8 cellular contexts compared by ENCODE assay signal in the genomic region with DNA sequence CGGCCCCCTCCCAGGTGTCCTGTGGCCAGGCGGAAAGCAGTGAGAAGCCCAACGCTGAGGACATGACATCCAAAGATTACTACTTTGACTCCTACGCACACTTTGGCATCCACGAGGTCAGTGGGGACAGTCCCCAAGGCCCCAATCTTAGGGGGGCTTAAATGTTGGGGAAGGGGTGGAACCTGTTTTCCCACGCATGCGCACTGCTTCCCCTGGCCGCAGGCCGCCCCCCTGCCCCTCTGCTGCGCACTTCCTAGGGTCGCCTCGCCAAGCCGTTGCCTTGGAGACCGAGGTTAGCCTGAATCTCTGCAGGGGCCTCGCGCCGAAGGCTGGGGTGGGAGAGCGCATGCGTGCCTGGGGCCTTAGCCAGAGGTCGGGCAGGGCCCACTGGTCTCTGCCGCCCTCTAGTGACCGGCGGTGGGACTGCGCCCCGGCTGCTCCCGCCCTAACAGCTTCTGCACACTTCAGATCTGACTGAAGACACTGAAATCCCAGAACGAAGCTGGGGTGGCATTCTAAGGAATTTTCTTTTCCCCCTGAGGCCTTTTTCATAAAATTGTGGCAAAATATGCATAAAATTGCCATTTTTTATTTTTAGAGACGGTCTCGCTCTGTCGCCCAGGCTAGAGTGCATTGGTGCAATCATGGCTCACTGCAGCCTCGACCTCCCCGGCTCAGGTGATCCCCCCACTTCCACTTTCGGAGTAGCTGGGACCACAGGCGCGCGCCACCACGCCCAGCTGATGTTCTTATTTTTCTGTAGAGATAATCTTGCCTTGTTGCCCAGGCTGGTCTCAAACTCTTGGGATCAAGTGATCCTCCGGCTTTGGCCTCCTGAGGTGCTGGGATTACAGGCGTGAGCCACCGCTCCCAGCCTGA. TPM values are rescaled to one million over a fixed set of nuclear protein-coding genes. Genes with fewer than 3 reads are reported as not detected.
DNase-seq lines count a peak whose midpoint lies in the region; ATAC-seq, FAIRE-seq and TF ChIP-seq lines count a peak whose summit lies in the region.

No MANE protein-coding gene starts in this region.

- peak; percentile 68 for TF ChIP-seq RAD21 in SK-N-SH (IDR thresholded peaks at IDR 0.05; ENCODE audit: low read length)

- H2AFZ ChIP-seq in SK-N-SH (ENCODE audit: low read depth) (no peak overlapping the region), trophoblast cell (ENCODE audit: insufficient read depth, low read length, poor library complexity) (no peak overlapping the region)

- peaks cover 8% of the 10 kb centered on the region for H3K27me3 Mint-ChIP-seq in glutamatergic neuron (ENCODE audit: unreplicated experiment)

- no peak overlapping the region for H2AK5ac ChIP-seq in trophoblast cell (ENCODE audit: low read length)

- peaks cover 59% of the 10 kb centered on the region for H4K20me1 ChIP-seq in SK-N-SH (ENCODE audit: insufficient read depth)

- POLR2A ChIA-PET in SK-N-SH (lab: Yijun Ruan, JAX): no interaction called here

- peak overlapping the region; percentile 63 for H3K4me3 Mint-ChIP-seq in glutamatergic neuron (ENCODE audit: unreplicated experiment)

- no peak overlapping the region for H4K12ac ChIP-seq in trophoblast cell (ENCODE audit: low read depth, low read length)

- H3K79me1 ChIP-seq in trophoblast cell (ENCODE audit: low read length): peaks cover 18% of the 10 kb centered on the region

- peaks cover 12% of the 10 kb centered on the region for H3K4me1 Mint-ChIP-seq in glutamatergic neuron (ENCODE audit: low read depth, unreplicated experiment)

- H3K18ac ChIP-seq in trophoblast cell (ENCODE audit: low read length): peak overlapping the region; percentile 11

- intact Hi-C loops in thyroid gland (cut with DNase I): no loop called here

- peak overlapping the region; percentile 74 for H3K4me2 ChIP-seq in SK-N-SH
- peak overlapping the region; percentile 22 for H3K4me2 ChIP-seq in trophoblast cell (ENCODE audit: low read length)

- peak overlapping the region; percentile 33 for H4K8ac ChIP-seq in trophoblast cell (ENCODE audit: low read depth, low read length)

- H3K9me3 Mint-ChIP-seq in activated naive CD4-positive, alpha-beta T cell treated with anti-CD3 and anti-CD28 coated beads, Interleukin-2, amount 50 U/mL, for 72 hours: no peaks in the 10 kb centered on the region
- H3K9me3 Mint-ChIP-seq in glutamatergic neuron (ENCODE audit: unreplicated experiment): peaks cover 6% of the 10 kb centered on the region

- peaks cover 61% of the 10 kb centered on the region for H3K79me2 ChIP-seq in SK-N-SH (ENCODE audit: insufficient read depth)
- H3K79me2 ChIP-seq in trophoblast cell (ENCODE audit: control insufficient read depth, insufficient read depth, low read length, poor library complexity): peaks cover 28% of the 10 kb centered on the region

- 61% methylated on average over 20 of the region's 40 CpGs for WGBS in SK-N-SH (ENCODE audit: low lambda C conversion rate)
- WGBS in trophoblast cell (ENCODE audit: extremely low coverage, insufficient coverage, insufficient read length): no CpG with 5 or more reads among the region's 40 CpGs
- 47 to 49% methylated on average over 26 to 28 of the region's 40 CpGs for WGBS in thyroid gland, 2 donors

- H3K23ac ChIP-seq in trophoblast cell (ENCODE audit: low read length): no peak overlapping the region

- H3K4ac ChIP-seq in trophoblast cell (ENCODE audit: low read depth, low read length): peak overlapping the region; percentile 93

- H3K36me3 ChIP-seq in SK-N-SH (replicated peaks in 1 of 2; ENCODE audit: control insufficient read depth in 1 of 2, insufficient read depth in 2 of 2, low read length in 1 of 2) (peaks cover 33 to 35% of the 10 kb centered on the region in 2 experiments), trophoblast cell (ENCODE audit: control insufficient read depth in 1 of 2, insufficient read depth in 2 of 2, low read length in 2 of 2) (peaks cover 42 to 44% of the 10 kb centered on the region in 2 experiments), thyroid gland (peaks cover 34 to 40% of the 10 kb centered on the region in 2 donors)

- H3K4me1 ChIP-seq in SK-N-SH (ENCODE audit: control insufficient read depth in 1 of 2, insufficient read depth in 2 of 2, low read depth in 1 of 2, low read length in 1 of 2) (peaks cover 20 to 25% of the 10 kb centered on the region in 2 experiments; a peak in 3 of 4 replicates), trophoblast cell (ENCODE audit: control insufficient read depth in 1 of 2, insufficient read depth in 2 of 2, low read length in 2 of 2) (peaks cover 13% of the 10 kb centered on the region in 2 experiments), thyroid gland (peaks cover 9 to 28% of the 10 kb centered on the region in 2 donors)

- no peak overlapping the region for H2BK120ac ChIP-seq in trophoblast cell (ENCODE audit: insufficient read depth, low read length, poor library complexity)

- H3K9me3 ChIP-seq in SK-N-SH (no peaks in the 10 kb centered on the region), trophoblast cell (ENCODE audit: insufficient read depth, low read depth, low read length) (peaks cover 2% of the 10 kb centered on the region), thyroid gland (no peaks in the 10 kb centered on the region)

- no peak for TF ChIP-seq EP300 in SK-N-SH (IDR thresholded peaks at IDR 0.05; ENCODE audit: borderline replicate concordance in 1 of 2, low read depth in 1 of 2, low read length in 1 of 2)

- no peaks in the 10 kb centered on the region for H3K9me2 ChIP-seq in SK-N-SH

- H3K36me3 Mint-ChIP-seq in activated naive CD4-positive, alpha-beta T cell treated with anti-CD3 and anti-CD28 coated beads, Interleukin-2, amount 50 U/mL, for 72 hours: peaks cover 19 to 24% of the 10 kb centered on the region in 2 donors
- no peaks in the 10 kb centered on the region for H3K36me3 Mint-ChIP-seq in glutamatergic neuron (ENCODE audit: unreplicated experiment)

- no peak overlapping the region for H3K14ac ChIP-seq in trophoblast cell (ENCODE audit: low read length)

- H3K27me3 ChIP-seq in SK-N-SH (ENCODE audit: insufficient read depth): no peaks in the 10 kb centered on the region
- no peaks in the 10 kb centered on the region for H3K27me3 ChIP-seq in trophoblast cell (ENCODE audit: insufficient read depth, low read length)
- no peaks in the 10 kb centered on the region for H3K27me3 ChIP-seq in thyroid gland

- peak overlapping the region; percentile 36 to 42; a peak in 2 of 4 replicates for H3K27ac ChIP-seq in SK-N-SH (ENCODE audit: low read depth in 2 of 2, low read length in 1 of 2)
- no peak overlapping the region for H3K27ac ChIP-seq in trophoblast cell (ENCODE audit: low read depth, low read length)
- H3K27ac ChIP-seq in thyroid gland: peak overlapping the region in 2 of 3 donors; percentile 31 to 46

- peak in 1 of 2 donors; percentile 5 for ATAC-seq in activated naive CD4-positive, alpha-beta T cell treated with anti-CD3 and anti-CD28 coated beads, Interleukin-2, amount 50 U/mL, for 72 hours
- ATAC-seq in HG03520 (IDR thresholded peaks at IDR 0.05; ENCODE audit: unreplicated experiment): no peak

- TF ChIP-seq POLR2A in NB4 (IDR thresholded peaks at IDR 0.05; ENCODE audit: extremely low read depth, insufficient read length) (no peak), thyroid gland (IDR thresholded peaks at IDR 0.05) (no peak)

- H3K4me3 ChIP-seq in NB4 (ENCODE audit: low read depth, low read length) (no peak overlapping the region), SK-N-SH (ENCODE audit: low read depth in 2 of 2, low read length in 1 of 2) (peak overlapping the region in 1 of 2 experiments; percentile 45; a peak in 1 of 4 replicates), trophoblast cell (ENCODE audit: low read depth, low read length) (no peak overlapping the region), thyroid gland (replicated peaks in 1 of 3) (no peak overlapping the region)

- TF ChIP-seq CTCF in NB4 (IDR thresholded peaks at IDR 0.05; ENCODE audit: low read depth, low read length): peak; percentile 95
- TF ChIP-seq CTCF in SK-N-SH (IDR thresholded peaks at IDR 0.05): peak; percentile 97
- TF ChIP-seq CTCF in glutamatergic neuron (IDR thresholded peaks at IDR 0.05; ENCODE audit: partially characterized antibody, unreplicated experiment): peak; percentile 99
- TF ChIP-seq CTCF in thyroid gland (IDR thresholded peaks at IDR 0.05): peak; percentile 92 to 100 (median 99)

- no peak overlapping the region for H4K91ac ChIP-seq in trophoblast cell (ENCODE audit: low read depth, low read length)

- FAIRE-seq in G401.6 (lab: Jason Lieb, UNC): peak; percentile 57

- CTCF ChIA-PET in SK-N-SH (lab: Yijun Ruan, JAX): interaction anchor here (0.6 to 2.6 kb wide), 24 partner anchors 8 to 201 kb away, joined by 3 to 35 read pairs (median 3); partner anchors contain the start of genes ADM5, CPT1C, FUZ and PRR12

- peak overlapping the region; percentile 36 to 54 for H3K27ac Mint-ChIP-seq in activated naive CD4-positive, alpha-beta T cell treated with anti-CD3 and anti-CD28 coated beads, Interleukin-2, amount 50 U/mL, for 72 hours
- H3K27ac Mint-ChIP-seq in glutamatergic neuron (ENCODE audit: unreplicated experiment): peak overlapping the region; percentile 76

- DNase-seq in NB4 (ENCODE audit: low read depth) (peak; percentile 86), SK-N-SH (peak; percentile 96), glutamatergic neuron (peak; percentile 100), trophoblast cell (peak; percentile 91 to 94), thyroid gland (peak; percentile 87 to 88)
- DNase-seq in activated naive CD4-positive, alpha-beta T cell treated with anti-CD3 and anti-CD28 coated beads, Interleukin-2, amount 50 U/mL, for 72 hours (ENCODE audit: low spot score in 2 of 2): peak; percentile 88 to 99

- no peak overlapping the region for H2BK5ac ChIP-seq in trophoblast cell (ENCODE audit: low read depth, low read length, poor library complexity)

- H3K9ac ChIP-seq in SK-N-SH (no peak overlapping the region), trophoblast cell (ENCODE audit: low read length) (no peak overlapping the region)

- peaks cover 10% of the 10 kb centered on the region for H3F3A ChIP-seq in SK-N-SH (replicated peaks; ENCODE audit: insufficient read depth)

- no peak overlapping the region for H2BK12ac ChIP-seq in trophoblast cell (ENCODE audit: low read length)

RNA-seq across cellular contexts. Expression of gene PRMT1, which starts 3.6 kb away (rescaled TPM):
- polyA plus RNA-seq in SK-N-SH (2012; rRNA removed): 774 and 789 TPM in 2 replicates
- polyA plus RNA-seq in SK-N-SH (2012; cell fraction: cytosol; rRNA removed): 388 and 605 TPM in 2 replicates
- 501 and 596 TPM in 2 replicates for polyA plus RNA-seq in SK-N-SH (2012; cell fraction: nucleus; rRNA removed)
- total RNA-seq in activated naive CD4-positive, alpha-beta T cell treated with anti-CD3 and anti-CD28 coated beads, Interleukin-2, amount 50 U/mL, for 72 hours: 100 to 1,000 TPM; 248 to 309 TPM
- total RNA-seq in glutamatergic neuron (ENCODE audit: unreplicated experiment) (177 TPM), thyroid gland (100 to 1,000 TPM; 117 to 156 (median 139) TPM)
- 149 and 153 TPM in 2 replicates for polyA plus RNA-seq in trophoblast cell (2013)

RNA-seq across cellular contexts. Expression of gene ADM5, which starts 8.7 kb away (rescaled TPM):
- 1.3 TPM in 2 replicates for polyA plus RNA-seq in SK-N-SH (2012; rRNA removed)
- 0.20 and 0.23 TPM in 2 replicates for polyA plus RNA-seq in SK-N-SH (2012; cell fraction: cytosol; rRNA removed)
- polyA plus RNA-seq in SK-N-SH (2012; cell fraction: nucleus; rRNA removed): 8.2 and 9.3 TPM in 2 replicates
- total RNA-seq in activated naive CD4-positive, alpha-beta T cell treated with anti-CD3 and anti-CD28 coated beads, Interleukin-2, amount 50 U/mL, for 72 hours: 1 to 10 TPM; 5.6 to 6.2 TPM
- total RNA-seq in glutamatergic neuron (ENCODE audit: unreplicated experiment) (3.2 TPM), thyroid gland (1 to 10 TPM in 1 of 4 donors, under 1 TPM in 2, not detected in 1; 0.38 to 2.7 (median 0.45) TPM)
- polyA plus RNA-seq in trophoblast cell (2013): 0.67 and 0.86 TPM in 2 replicates

RNA-seq across cellular contexts. Expression of gene CPT1C, which starts 10.2 kb away (rescaled TPM):
- 118 and 139 TPM in 2 replicates for polyA plus RNA-seq in SK-N-SH (2012; rRNA removed)
- 44.5 and 60.4 TPM in 2 replicates for polyA plus RNA-seq in SK-N-SH (2012; cell fraction: cytosol; rRNA removed)
- 666 and 747 TPM in 2 replicates for polyA plus RNA-seq in SK-N-SH (2012; cell fraction: nucleus; rRNA removed)
- total RNA-seq in activated naive CD4-positive, alpha-beta T cell treated with anti-CD3 and anti-CD28 coated beads, Interleukin-2, amount 50 U/mL, for 72 hours: 1 to 10 TPM; 4.1 to 4.3 TPM
- total RNA-seq in glutamatergic neuron (ENCODE audit: unreplicated experiment): 133 TPM
- polyA plus RNA-seq in trophoblast cell (2013): 8.9 and 10.1 TPM in 2 replicates
- total RNA-seq in thyroid gland: 1 to 10 TPM; 1.9 to 3.9 (median 2.6) TPM

RNA-seq across cellular contexts. Expression of gene BCL2L12, which starts 15.0 kb away (rescaled TPM):
- 20.3 and 27.9 TPM in 2 replicates for polyA plus RNA-seq in SK-N-SH (2012; rRNA removed)
- polyA plus RNA-seq in SK-N-SH (2012; cell fraction: cytosol; rRNA removed): 11.9 and 15.4 TPM in 2 replicates
- 18.2 and 30.0 TPM in 2 replicates for polyA plus RNA-seq in SK-N-SH (2012; cell fraction: nucleus; rRNA removed)
- 10 to 100 TPM; 69.6 to 93.4 TPM for total RNA-seq in activated naive CD4-positive, alpha-beta T cell treated with anti-CD3 and anti-CD28 coated beads, Interleukin-2, amount 50 U/mL, for 72 hours
- total RNA-seq in glutamatergic neuron (ENCODE audit: unreplicated experiment) (7.5 TPM), thyroid gland (1 to 10 TPM; 4.7 to 8.1 (median 7.2) TPM)
- polyA plus RNA-seq in trophoblast cell (2013): 131 and 139 TPM in 2 replicates

RNA-seq across cellular contexts. Expression of gene IRF3, which starts 15.1 kb away (rescaled TPM):
- polyA plus RNA-seq in SK-N-SH (2012; rRNA removed): 85.9 and 112 TPM in 2 replicates
- 37.9 and 61.4 TPM in 2 replicates for polyA plus RNA-seq in SK-N-SH (2012; cell fraction: cytosol; rRNA removed)
- polyA plus RNA-seq in SK-N-SH (2012; cell fraction: nucleus; rRNA removed): 301 and 750 TPM in 2 replicates
- total RNA-seq in activated naive CD4-positive, alpha-beta T cell treated with anti-CD3 and anti-CD28 coated beads, Interleukin-2, amount 50 U/mL, for 72 hours: 100 to 1,000 TPM; 135 to 202 TPM
- total RNA-seq in glutamatergic neuron (ENCODE audit: unreplicated experiment) (40.1 TPM), thyroid gland (10 to 100 TPM; 41.5 to 62.5 (median 52.3) TPM)
- polyA plus RNA-seq in trophoblast cell (2013): 92.5 and 102 TPM in 2 replicates

Comparison
In these comparisons a context has a peak if more than half of its experiments do, and no peak if none do; other contexts are left out.
1. RNA of gene CPT1C, which starts 10.2 kb away (total RNA-seq): 133 TPM in glutamatergic neuron (single experiment); 4.1 to 4.3 TPM in activated naive CD4-positive, alpha-beta T cell treated with anti-CD3 and anti-CD28 coated beads, Interleukin-2, amount 50 U/mL, for 72 hours and 1.9 to 3.9 TPM in thyroid gland; every median in the first group is over 10 times any median in the second.
2. Peak in every context shown above with its lines, with median percentiles within 50 percentile points of each other: DNase-seq and CTCF ChIP-seq.